In genomic region chr15:86863226-86863915, GRCh38 we compare ENCODE assay signal across 17 cellular contexts.
A peak's percentile ranks its signal among the peaks of the same experiment; 100 is the strongest.
DNase-seq lines count a peak whose midpoint lies in the region; ATAC-seq and TF ChIP-seq lines count a peak whose summit lies in the region.
"Had no signal": no experiment of that assay in that cellular context is flagged by ENCODE, and none has a peak within 500 bp of the region (broad histone marks: within the 10 kb centered on the region; RNA-seq: fewer than 3 reads in every experiment).

No MANE protein-coding gene starts in this region.

- no peak for TF ChIP-seq CTCF in RWPE1 (conservative IDR thresholded peaks at IDR 0.05; ENCODE audit: low read depth)
- TF ChIP-seq CTCF in fibroblast of lung (conservative IDR thresholded peaks at IDR 0.05 in 1 of 2, IDR thresholded peaks at IDR 0.05 in 1 of 2; ENCODE audit: low read depth in 1 of 2, low read length in 2 of 2): no peak
- TF ChIP-seq CTCF in osteoblast (IDR thresholded peaks at IDR 0.05; ENCODE audit: extremely low read depth, low read depth, low read length): no peak

- H3K27ac ChIP-seq in RWPE1 (no peak overlapping the region), fibroblast of lung (ENCODE audit: insufficient read depth, low read length) (no peak overlapping the region), osteoblast (ENCODE audit: low read depth, low read length) (peak overlapping the region; percentile 68)
- H3K27ac ChIP-seq: C4-2B, heart right ventricle had no signal

- H3K36me3 ChIP-seq in fibroblast of lung (ENCODE audit: control insufficient read depth, insufficient read depth, low read length) (no peaks in the 10 kb centered on the region), osteoblast (ENCODE audit: insufficient read depth, low read length) (no peaks in the 10 kb centered on the region)
- H3K36me3 ChIP-seq: heart right ventricle had no signal

- H3K4me1 ChIP-seq in fibroblast of lung (ENCODE audit: control insufficient read depth, extremely low read depth, insufficient read depth, low read length) (peaks cover 5% of the 10 kb centered on the region), osteoblast (ENCODE audit: insufficient read depth, low read length) (peaks cover 37% of the 10 kb centered on the region)

- no peak overlapping the region for H3K4me3 ChIP-seq in fibroblast of lung (replicated peaks in 1 of 4; ENCODE audit: control extremely low read depth in 1 of 4, insufficient read depth in 1 of 4, low read depth in 3 of 4, low read length in 4 of 4)
- H3K4me3 ChIP-seq in osteoblast (ENCODE audit: insufficient read depth, low read length): no peak overlapping the region
- H3K4me3 ChIP-seq: heart right ventricle had no signal

- POLR2A ChIA-PET in RWPE1 (lab: Yijun Ruan, JAX; ENCODE audit: low non-redundant PET): no interaction called here

- H4K20me1 ChIP-seq in fibroblast of lung (ENCODE audit: control insufficient read depth, extremely low read depth, insufficient read depth, low read length): no peaks in the 10 kb centered on the region
- H4K20me1 ChIP-seq in osteoblast (ENCODE audit: insufficient read depth, low read length): no peaks in the 10 kb centered on the region

- H2AFZ ChIP-seq in fibroblast of lung (ENCODE audit: low read length) (no peak overlapping the region), osteoblast (ENCODE audit: low read length) (no peak overlapping the region)

- H3K79me2 ChIP-seq in fibroblast of lung (ENCODE audit: control insufficient read depth, insufficient read depth, low read length) (no peaks in the 10 kb centered on the region), osteoblast (ENCODE audit: insufficient read depth, low read length) (no peaks in the 10 kb centered on the region)

- no peak for ATAC-seq in GM19395 (IDR thresholded peaks at IDR 0.05; ENCODE audit: unreplicated experiment)
- ATAC-seq: activated CD8-positive, alpha-beta memory T cell treated with anti-CD3 and anti-CD28 coated beads, Interleukin-2, amount 10 ng/mL, durations not matched to agents 7 days and 5 days; left lobe of liver had no signal

- H3K4me2 ChIP-seq in fibroblast of lung (ENCODE audit: extremely low read depth, insufficient read depth, low read length) (no peak overlapping the region), osteoblast (ENCODE audit: insufficient read depth, low read length) (no peak overlapping the region)

- no peak overlapping the region for H3K9ac ChIP-seq in fibroblast of lung (ENCODE audit: insufficient read depth, low read length)

- DNase-seq in GM03348 (ENCODE audit: low spot score) (peak; percentile 8), RWPE1 (ENCODE audit: low spot score) (peak; percentile 75), fibroblast of lung (ENCODE audit: low read depth in 2 of 2) (peak; percentile 44 to 98), osteoblast (ENCODE audit: insufficient read length, low spot score, missing footprints) (peak; percentile 93), GF-D8 (lab: John Stamatoyannopoulos, UW) (no peak), iPS-NIHi11 (ENCODE audit: low spot score) (no peak), activated T-cell treated with anti-CD3 and anti-CD28 coated beads for 4 hours (no peak)
- DNase-seq: activated B cell treated with CpG ODN at 0.5 μM for 24 hours; activated CD8-positive, alpha-beta memory T cell treated with anti-CD3 and anti-CD28 coated beads, Interleukin-2, amount 10 ng/mL, durations not matched to agents 7 days and 5 days; activated naive CD4-positive, alpha-beta T cell treated with anti-CD3 and anti-CD28 coated beads, Interleukin-2, amount 10 ng/mL, durations not matched to agents 7 days and 5 days; heart right ventricle; naive B cell; NCI-H345; stimulated activated CD4-positive, alpha-beta T cell treated with anti-CD3 and anti-CD28 coated beads, Interleukin-2, amount 100 ng/mL, for 24 hours had no signal

- H3K27me3 ChIP-seq in fibroblast of lung (ENCODE audit: control insufficient read depth, insufficient read depth, low read length): no peaks in the 10 kb centered on the region
- no peaks in the 10 kb centered on the region for H3K27me3 ChIP-seq in osteoblast (ENCODE audit: insufficient read depth, low read length)
- H3K27me3 ChIP-seq: heart right ventricle had no signal

- no peaks in the 10 kb centered on the region for H3K9me3 ChIP-seq in fibroblast of lung (ENCODE audit: control insufficient read depth, insufficient read depth, low read depth, low read length)
- no peaks in the 10 kb centered on the region for H3K9me3 ChIP-seq in osteoblast (ENCODE audit: low read depth, low read length)
- H3K9me3 ChIP-seq: heart right ventricle had no signal

- CTCF ChIA-PET in RWPE1 (lab: Yijun Ruan, JAX): interaction anchor here (0.5 to 0.6 kb wide), 3 partner anchors 107 to 1191 kb away, joined by 3 to 7 read pairs (median 3); no protein-coding TSS in a partner anchor

Comparison
In these comparisons a context has a peak if more than half of its experiments do, and no peak if none do; other contexts are left out.
1. DNase-seq: peak in GM03348 (single experiment), RWPE1 (single experiment), fibroblast of lung (2 of 2) and osteoblast (single experiment); none in GF-D8 (single experiment), iPS-NIHi11 (single experiment) and activated T-cell treated with anti-CD3 and anti-CD28 coated beads for 4 hours (single experiment).